ENCODE assay signal across 9 cellular contexts in genomic region chr17:45230787-45231480, GRCh38. TPM values are rescaled to one million over a fixed set of nuclear protein-coding genes. Genes with fewer than 3 reads are reported as not detected.
DNase-seq lines count a peak whose midpoint lies in the region; ATAC-seq and TF ChIP-seq lines count a peak whose summit lies in the region.
"Had no signal": no experiment of that assay in that cellular context is flagged by ENCODE, and none has a peak within 500 bp of the region (broad histone marks: within the 10 kb centered on the region; RNA-seq: fewer than 3 reads in every experiment).

No MANE protein-coding gene starts in this region.

- no peaks in the 10 kb centered on the region for H3K9me3 ChIP-seq in T-helper 17 cell (ENCODE audit: control insufficient read depth, low read length, poor library complexity, severe bottlenecking)

- no peak overlapping the region for H3K4me3 ChIP-seq in foreskin fibroblast (ENCODE audit: low read depth in 1 of 2, low read length in 2 of 2)

- peaks cover 99% of the 10 kb centered on the region for H3K4me1 Mint-ChIP-seq in stimulated activated naive CD8-positive, alpha-beta T cell treated with anti-CD3 and anti-CD28 coated beads, Interleukin-15, Interleukin-2, amounts not matched to agents 100 ng/mL and 50 ng/mL, for 24 hours (ENCODE audit: low read depth)
- peaks cover 71% of the 10 kb centered on the region for H3K4me1 Mint-ChIP-seq in T-helper 17 cell

- no peaks in the 10 kb centered on the region for H3K27me3 Mint-ChIP-seq in stimulated activated naive CD8-positive, alpha-beta T cell treated with anti-CD3 and anti-CD28 coated beads, Interleukin-15, Interleukin-2, amounts not matched to agents 100 ng/mL and 50 ng/mL, for 24 hours
- H3K27me3 Mint-ChIP-seq in T-helper 17 cell = no peaks in the 10 kb centered on the region

- H3K9me3 Mint-ChIP-seq in stimulated activated naive CD8-positive, alpha-beta T cell treated with anti-CD3 and anti-CD28 coated beads, Interleukin-15, Interleukin-2, amounts not matched to agents 100 ng/mL and 50 ng/mL, for 24 hours = no peaks in the 10 kb centered on the region

- DNase-seq in stimulated activated naive CD8-positive, alpha-beta T cell treated with anti-CD3 and anti-CD28 coated beads, Interleukin-15, Interleukin-2, amounts not matched to agents 100 U/mL and 50 U/mL, for 24 hours = no peak
- DNase-seq in T-helper 17 cell = no peak
- DNase-seq in foreskin fibroblast = peak; percentile 39 to 67
- DNase-seq in NCI-H1048 (lab: John Stamatoyannopoulos, UW) = no peak
- no peak for DNase-seq in SIG-M5 treated with dmso at 0.1 percent for 504 hours (lab: John Stamatoyannopoulos, UW; ENCODE audit: unreplicated experiment)
- DNase-seq: NCI-H1105 had no signal

- no peak for TF ChIP-seq CTCF in foreskin fibroblast (IDR thresholded peaks at IDR 0.05; ENCODE audit: low read depth, low read length)

- no peak for ATAC-seq in stimulated activated naive CD8-positive, alpha-beta T cell treated with anti-CD3 and anti-CD28 coated beads, Interleukin-15, Interleukin-2, amounts not matched to agents 100 U/mL and 50 U/mL, for 24 hours
- ATAC-seq in T-helper 17 cell (no peak), GM19023 (IDR thresholded peaks at IDR 0.05; ENCODE audit: unreplicated experiment) (no peak), GM19397 (IDR thresholded peaks at IDR 0.05; ENCODE audit: unreplicated experiment) (no peak)

- peak overlapping the region; percentile 98 for H3K27ac Mint-ChIP-seq in stimulated activated naive CD8-positive, alpha-beta T cell treated with anti-CD3 and anti-CD28 coated beads, Interleukin-15, Interleukin-2, amounts not matched to agents 100 ng/mL and 50 ng/mL, for 24 hours
- peak overlapping the region; percentile 100 for H3K27ac Mint-ChIP-seq in T-helper 17 cell

- peak overlapping the region; percentile 99 for H3K4me3 Mint-ChIP-seq in stimulated activated naive CD8-positive, alpha-beta T cell treated with anti-CD3 and anti-CD28 coated beads, Interleukin-15, Interleukin-2, amounts not matched to agents 100 ng/mL and 50 ng/mL, for 24 hours
- peak overlapping the region; percentile 31 for H3K4me3 Mint-ChIP-seq in T-helper 17 cell

- peaks cover 44% of the 10 kb centered on the region for H3K36me3 Mint-ChIP-seq in stimulated activated naive CD8-positive, alpha-beta T cell treated with anti-CD3 and anti-CD28 coated beads, Interleukin-15, Interleukin-2, amounts not matched to agents 100 ng/mL and 50 ng/mL, for 24 hours (ENCODE audit: low read depth)
- no peaks in the 10 kb centered on the region for H3K36me3 Mint-ChIP-seq in T-helper 17 cell (ENCODE audit: low read depth)

RNA-seq across cellular contexts. Expression of gene FMNL1, which starts 9.2 kb away (rescaled TPM):
- 100 to 1,000 TPM; 509 to 550 TPM for total RNA-seq in T-helper 17 cell

RNA-seq across cellular contexts. Expression of gene SPATA32, which starts 31.0 kb away (rescaled TPM):
- under 1 TPM in 1 of 2 donors, not detected in 1; 0.17 TPM for total RNA-seq in T-helper 17 cell

Comparison
In these comparisons a context has a peak if more than half of its experiments do, and no peak if none do; other contexts are left out.
1. DNase-seq: peak in foreskin fibroblast (2 of 2); none in stimulated activated naive CD8-positive, alpha-beta T cell treated with anti-CD3 and anti-CD28 coated beads, Interleukin-15, Interleukin-2, amounts not matched to agents 100 U/mL and 50 U/mL, for 24 hours (single experiment), T-helper 17 cell (0 of 3), NCI-H1048 (single experiment) and SIG-M5 treated with dmso at 0.1 percent for 504 hours (single experiment).